9 cellular contexts compared by ENCODE assay signal in the genomic region with DNA sequence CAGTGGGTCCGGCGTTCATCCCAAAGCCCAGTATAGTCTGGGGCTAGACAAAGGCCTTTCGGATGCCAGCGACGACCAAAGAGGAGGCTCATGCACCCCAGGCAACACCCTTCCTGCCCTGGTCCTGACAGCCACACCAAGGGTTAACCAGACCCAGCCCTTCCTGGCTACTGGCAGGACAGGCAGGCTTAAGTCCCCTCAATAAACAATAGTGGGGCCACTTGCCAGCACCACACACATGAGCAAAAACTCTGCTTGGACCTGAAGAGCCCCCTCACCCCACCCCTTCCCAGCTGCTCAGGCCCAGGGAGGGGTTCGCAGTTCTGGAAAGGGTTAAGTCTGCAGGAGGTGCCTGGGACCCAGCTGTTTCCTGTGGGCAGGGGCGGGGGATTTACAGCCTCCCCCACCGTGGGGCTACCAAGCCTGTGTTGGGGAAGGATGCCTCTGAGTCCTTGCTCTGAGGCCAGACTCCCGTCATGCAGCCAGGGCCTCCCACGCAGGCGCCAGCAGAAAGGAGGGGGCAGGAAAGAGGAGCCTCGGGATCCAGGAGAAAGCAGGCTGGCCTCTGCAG. TPM values are rescaled to one million over a fixed set of nuclear protein-coding genes. Genes with fewer than 3 reads are reported as not detected.
DNase-seq lines count a peak whose midpoint lies in the region; ATAC-seq and TF ChIP-seq lines count a peak whose summit lies in the region.
"Had no signal": no experiment of that assay in that cellular context is flagged by ENCODE, and none has a peak within 500 bp of the region (broad histone marks: within the 10 kb centered on the region; RNA-seq: fewer than 3 reads in every experiment).

No MANE protein-coding gene starts in this region.

- no peak overlapping the region for H3K4me3 ChIP-seq in SJCRH30
- H3K4me3 ChIP-seq in gastroesophageal sphincter = no peak overlapping the region
- no peak overlapping the region for H3K4me3 ChIP-seq in prostate gland

- H3K36me3 ChIP-seq in SJCRH30 (no peaks in the 10 kb centered on the region), gastroesophageal sphincter (no peaks in the 10 kb centered on the region), prostate gland (no peaks in the 10 kb centered on the region)

- H3K27ac ChIP-seq in SJCRH30 = peak overlapping the region; percentile 78
- H3K27ac ChIP-seq in gastroesophageal sphincter = peak overlapping the region in 3 of 4 donors; percentile 52 to 63 (median 61)
- peak overlapping the region; percentile 4 to 35 for H3K27ac ChIP-seq in prostate gland

- H3K4me1 ChIP-seq in SJCRH30 (peaks cover 48% of the 10 kb centered on the region), gastroesophageal sphincter (peaks cover 0 to 47% (median 14%) of the 10 kb centered on the region in 3 donors), prostate gland (replicated peaks) (peaks cover 4% of the 10 kb centered on the region)

- peak; percentile 72 for DNase-seq in EL
- DNase-seq in SJCRH30 = peak; percentile 100
- DNase-seq in prostate gland (ENCODE audit: low spot score) = no peak
- no peak for DNase-seq in HUDEP-2 (lab: John Stamatoyannopoulos, UW; ENCODE audit: unreplicated experiment in 76 of 76)

- no peak for TF ChIP-seq EP300 in gastroesophageal sphincter (IDR thresholded peaks at IDR 0.05)

- 0% methylated on average over 2 of the region's 12 CpGs; no CpG with 5 or more reads in 1 of the 2 donors for WGBS in gastroesophageal sphincter (ENCODE audit: low coverage in 1 of 2), 2 donors
- 8% methylated on average over 9 of the region's 12 CpGs for WGBS in prostate gland

- H3K27me3 ChIP-seq in SJCRH30 (no peaks in the 10 kb centered on the region), gastroesophageal sphincter (no peaks in the 10 kb centered on the region), prostate gland (replicated peaks; ENCODE audit: insufficient read depth) (no peaks in the 10 kb centered on the region)

- TF ChIP-seq CTCF in gastroesophageal sphincter (IDR thresholded peaks at IDR 0.05) = no peak
- TF ChIP-seq CTCF in prostate gland (IDR thresholded peaks at IDR 0.05) = no peak

- TF ChIP-seq POLR2A in gastroesophageal sphincter (IDR thresholded peaks at IDR 0.05) = no peak
- no peak for TF ChIP-seq POLR2A in prostate gland (IDR thresholded peaks at IDR 0.05)

- intact Hi-C loops in prostate gland (cut with DNase I) = no loop called here

- peak; percentile 68 for ATAC-seq in gastroesophageal sphincter
- ATAC-seq in GM18867 (IDR thresholded peaks at IDR 0.05; ENCODE audit: unreplicated experiment) = no peak
- no peak for ATAC-seq in HG03139 (IDR thresholded peaks at IDR 0.05; ENCODE audit: unreplicated experiment)
- ATAC-seq in HG02571 (IDR thresholded peaks at IDR 0.05; ENCODE audit: unreplicated experiment) = no peak

- H3K9me3 ChIP-seq in SJCRH30 (replicated peaks) = no peaks in the 10 kb centered on the region
- H3K9me3 ChIP-seq in gastroesophageal sphincter = no peaks in the 10 kb centered on the region
- H3K9me3 ChIP-seq in prostate gland = no peaks in the 10 kb centered on the region

RNA-seq across cellular contexts. Expression of a gene that starts 18.2 kb away (rescaled TPM):
- total RNA-seq in SJCRH30 (2014; rRNA removed; shearing (Covaris generic)) = 30.8 and 33.9 TPM in 2 replicates
- 100 to 1,000 TPM in 1 of 4 donors, 10 to 100 TPM in 3; 69.2 to 153 (median 84.7) TPM for total RNA-seq in gastroesophageal sphincter
- 10 to 100 TPM; 49.7 to 73.9 TPM for total RNA-seq in prostate gland

RNA-seq across cellular contexts. Expression of a gene that starts 29.3 kb away (rescaled TPM):
- 230 and 281 TPM in 2 replicates for total RNA-seq in SJCRH30 (2014; rRNA removed; shearing (Covaris generic))
- total RNA-seq in gastroesophageal sphincter (not detected), prostate gland (10 to 100 TPM in 1 of 2 donors, not detected in 1; 16.9 TPM)
- total RNA-seq: bronchial epithelial cell had no signal

RNA-seq across cellular contexts. Expression of a gene that starts 51.7 kb away (rescaled TPM):
- 1.1 and 2.9 TPM in 2 replicates for total RNA-seq in SJCRH30 (2014; rRNA removed; shearing (Covaris generic))
- 10 to 100 TPM in 1 of 4 donors, 1 to 10 TPM in 3; 1.2 to 24.1 (median 1.9) TPM for total RNA-seq in gastroesophageal sphincter
- 10 to 100 TPM; 12.8 to 26.8 TPM for total RNA-seq in prostate gland

RNA-seq across cellular contexts. Expression of a gene that starts 56.1 kb away (rescaled TPM):
- 80.6 and 84.6 TPM in 2 replicates for total RNA-seq in SJCRH30 (2014; rRNA removed; shearing (Covaris generic))
- total RNA-seq in gastroesophageal sphincter (1,000 to 10,000 TPM; 4,484 to 9,179 (median 5,319) TPM), prostate gland (1,000 to 10,000 TPM; 1,117 to 1,634 TPM)

Comparison
In these comparisons a context has a peak if more than half of its experiments do, and no peak if none do; other contexts are left out.
1. DNase-seq: peak in EL (single experiment) and SJCRH30 (2 of 2); none in prostate gland (single experiment) and HUDEP-2 (0 of 76).
2. H3K27ac ChIP-seq: peak in every context shown above with its lines; median percentile 78 in SJCRH30; 61 in gastroesophageal sphincter; 20 in prostate gland.
3. RNA of a gene that starts 29.3 kb away (total RNA-seq): 230 to 281 TPM in SJCRH30; 16.9 TPM in prostate gland and not detected in gastroesophageal sphincter; every median in the first group is over 10 times any median in the second.